In the genomic region with DNA sequence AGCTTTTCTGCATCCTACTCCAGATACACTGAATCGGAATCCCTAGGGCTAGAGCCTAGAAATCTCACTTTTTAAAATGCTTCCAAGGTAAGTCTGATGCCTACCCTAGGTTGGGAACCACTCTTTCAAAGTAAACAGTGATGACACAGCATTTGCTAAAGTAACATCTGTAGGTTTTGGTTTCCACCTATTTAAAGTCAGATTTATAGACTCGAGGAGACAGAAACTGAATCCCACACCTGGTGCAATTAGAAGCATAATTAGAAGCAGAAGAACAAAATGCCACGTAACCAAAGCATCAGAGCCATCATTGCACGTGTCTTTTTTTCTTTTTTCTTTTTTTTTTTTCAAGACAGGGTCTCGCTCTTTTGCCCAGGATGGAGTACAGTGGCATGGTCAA, we compare ENCODE assay signal across 19 cellular contexts. TPM values are rescaled to one million over a fixed set of nuclear protein-coding genes. Genes with fewer than 3 reads are reported as not detected.
DNase-seq lines count a peak whose midpoint lies in the region; ATAC-seq, FAIRE-seq and TF ChIP-seq lines count a peak whose summit lies in the region.
"Had no signal": no experiment of that assay in that cellular context is flagged by ENCODE, and none has a peak within 500 bp of the region (broad histone marks: within the 10 kb centered on the region; RNA-seq: fewer than 3 reads in every experiment).

No MANE protein-coding gene starts in this region.

- H3K79me1 ChIP-seq in neuronal stem cell (ENCODE audit: low read depth, low read length) = no peaks in the 10 kb centered on the region

- TF ChIP-seq RAD21 in SK-N-SH (IDR thresholded peaks at IDR 0.05; ENCODE audit: low read length) = no peak

- no peak overlapping the region for H3K23ac ChIP-seq in neuronal stem cell (ENCODE audit: low read depth, low read length, poor library complexity)

- FAIRE-seq in H54 (lab: Jason Lieb, UNC) (peak; percentile 57), endothelial cell of umbilical vein (lab: Jason Lieb, UNC) (no peak)

- TF ChIP-seq EP300 in SK-N-SH (IDR thresholded peaks at IDR 0.05; ENCODE audit: borderline replicate concordance in 1 of 2, low read depth in 1 of 2, low read length in 1 of 2) = no peak

- no peak overlapping the region for H2BK15ac ChIP-seq in neuronal stem cell (ENCODE audit: low read length)

- POLR2A ChIA-PET in SK-N-SH (lab: Yijun Ruan, JAX) (interaction anchor here (0.6 kb wide), 1 partner anchor 26 kb away, joined by 4 read pairs; no protein-coding TSS in a partner anchor), endothelial cell of umbilical vein (lab: Charles Lee) (no interaction called here)

- H2AK5ac ChIP-seq in neuronal stem cell (ENCODE audit: low read depth, low read length) = no peak overlapping the region

- no peak for TF ChIP-seq CTCF in SK-N-SH (IDR thresholded peaks at IDR 0.05)
- TF ChIP-seq CTCF in endothelial cell of umbilical vein (IDR thresholded peaks at IDR 0.05; ENCODE audit: extremely low read depth in 1 of 2, insufficient read depth in 1 of 2, low read depth in 1 of 2, low read length in 2 of 2) = no peak

- H3K4me1 ChIP-seq in SK-N-SH (ENCODE audit: control insufficient read depth in 1 of 2, insufficient read depth in 2 of 2, low read depth in 1 of 2, low read length in 1 of 2) (peaks cover 2 to 17% of the 10 kb centered on the region in 2 experiments), endothelial cell of umbilical vein (ENCODE audit: control insufficient read depth, extremely low read depth, insufficient read depth, low read length) (peaks cover 10% of the 10 kb centered on the region), neuronal stem cell (ENCODE audit: control insufficient read depth in 2 of 2, insufficient read depth in 1 of 2, low read depth in 1 of 2, low read length in 2 of 2) (peaks cover 0 to 3% of the 10 kb centered on the region in 2 donors)
- H3K4me1 ChIP-seq: colonic mucosa, Peyer's patch had no signal

- CTCF ChIA-PET in SK-N-SH (lab: Yijun Ruan, JAX) = interaction anchor here (0.7 to 1.4 kb wide), 2 partner anchors 13 to 114 kb away, joined by 3 to 4 read pairs; no protein-coding TSS in a partner anchor
- CTCF ChIA-PET in endothelial cell of umbilical vein (lab: Charles Lee) = interaction anchor here (1.2 to 9.3 kb wide), 4 partner anchors 9 to 113 kb away, joined by 4 to 108 read pairs (median 40); no protein-coding TSS in a partner anchor

- H4K91ac ChIP-seq in neuronal stem cell (ENCODE audit: low read depth, low read length, poor library complexity) = no peak overlapping the region

- H2BK120ac ChIP-seq in neuronal stem cell (ENCODE audit: low read depth, low read length) = no peak overlapping the region

- intact Hi-C loops in endothelial cell of umbilical vein (cut with micrococcal nuclease) = no loop called here

- no peak overlapping the region for H3K4ac ChIP-seq in neuronal stem cell (ENCODE audit: low read length)

- H2AFZ ChIP-seq in SK-N-SH (ENCODE audit: low read depth) = peak overlapping the region; percentile 3; the same call in 1 of the 2 replicates
- H2AFZ ChIP-seq in endothelial cell of umbilical vein (ENCODE audit: low read depth, low read length) = no peak overlapping the region
- H2AFZ ChIP-seq in neuronal stem cell (ENCODE audit: low read length) = no peak overlapping the region

- no peaks in the 10 kb centered on the region for H3K9me1 ChIP-seq in endothelial cell of umbilical vein (replicated peaks; ENCODE audit: control insufficient read depth, extremely low read depth, insufficient read depth, low read length)

- H3K4me3 ChIP-seq in SK-N-SH (ENCODE audit: low read depth in 2 of 2, low read length in 1 of 2) (no peak overlapping the region), endothelial cell of umbilical vein (replicated peaks in 1 of 3; ENCODE audit: insufficient read depth in 1 of 3, low read depth in 1 of 3, low read length in 3 of 3) (no peak overlapping the region), neuronal stem cell (ENCODE audit: low read length in 2 of 2) (no peak overlapping the region)
- H3K4me3 ChIP-seq: ascending aorta, colonic mucosa, Peyer's patch had no signal

- H2BK5ac ChIP-seq in neuronal stem cell (ENCODE audit: low read length) = no peak overlapping the region

- H4K20me1 ChIP-seq in SK-N-SH (ENCODE audit: insufficient read depth) (no peaks in the 10 kb centered on the region), endothelial cell of umbilical vein (replicated peaks; ENCODE audit: control insufficient read depth, extremely low read depth, insufficient read depth, low read length) (no peaks in the 10 kb centered on the region)

- no peak overlapping the region for H3K14ac ChIP-seq in neuronal stem cell (ENCODE audit: low read length)

- peaks cover 17 to 27% of the 10 kb centered on the region in 2 experiments for H3K36me3 ChIP-seq in SK-N-SH (replicated peaks in 1 of 2; ENCODE audit: control insufficient read depth in 1 of 2, insufficient read depth in 2 of 2, low read length in 1 of 2)
- peaks cover 0 to 2% of the 10 kb centered on the region in 2 experiments for H3K36me3 ChIP-seq in endothelial cell of umbilical vein (ENCODE audit: control insufficient read depth in 2 of 2, extremely low read depth in 1 of 2, insufficient read depth in 2 of 2, low read length in 2 of 2)
- H3K36me3 ChIP-seq in neuronal stem cell (replicated peaks in 1 of 2; ENCODE audit: control insufficient read depth in 2 of 2, insufficient read depth in 2 of 2, low read length in 2 of 2) = peaks cover 0 to 41% of the 10 kb centered on the region in 2 donors
- H3K36me3 ChIP-seq: colonic mucosa had no signal

- DNase-seq in SK-N-SH (no peak), H54 (ENCODE audit: insufficient read length, low spot score) (no peak), endothelial cell of umbilical vein (ENCODE audit: low read depth, low spot score) (no peak), neuronal stem cell (ENCODE audit: low spot score) (no peak), retina (no peak)
- DNase-seq: activated gamma-delta T cell treated with Interleukin-2 at 50 U/mL for 16 hours; CD8-positive, alpha-beta T cell; colonic mucosa; EL; H9; Peyer's patch; substantia nigra; SW 1271 had no signal

- no peak overlapping the region for H2BK12ac ChIP-seq in neuronal stem cell (ENCODE audit: low read length)

- no peak overlapping the region for H3K18ac ChIP-seq in neuronal stem cell (ENCODE audit: low read length)

- no peaks in the 10 kb centered on the region for H3K27me3 ChIP-seq in SK-N-SH (ENCODE audit: insufficient read depth)
- H3K27me3 ChIP-seq in endothelial cell of umbilical vein (ENCODE audit: control insufficient read depth in 2 of 2, insufficient read depth in 2 of 2, low read length in 2 of 2) = no peaks in the 10 kb centered on the region
- no peaks in the 10 kb centered on the region for H3K27me3 ChIP-seq in neuronal stem cell (ENCODE audit: control insufficient read depth in 3 of 3, insufficient read depth in 3 of 3, low read depth in 1 of 3, low read length in 3 of 3)
- H3K27me3 ChIP-seq: ascending aorta, colonic mucosa, Peyer's patch had no signal

- H3K9me2 ChIP-seq in SK-N-SH = no peaks in the 10 kb centered on the region

- TSS peak; percentile 21 for BruUV-seq in endothelial cell of umbilical vein (replicated peaks; lab: Mats Ljungman, UMichigan)

- 93% methylated on average over 5 of the region's 5 CpGs for WGBS in SK-N-SH (ENCODE audit: low lambda C conversion rate)
- no CpG with 5 or more reads among the region's 5 CpGs for WGBS in neuronal stem cell (ENCODE audit: extremely low coverage in 2 of 2, insufficient read length in 2 of 2, insufficient replicate concordance in 1 of 2), 2 donors

- H3K27ac ChIP-seq in SK-N-SH (ENCODE audit: low read depth in 2 of 2, low read length in 1 of 2) (no peak overlapping the region), endothelial cell of umbilical vein (ENCODE audit: insufficient read depth, low read depth, low read length) (no peak overlapping the region), neuronal stem cell (replicated peaks; ENCODE audit: low read length) (no peak overlapping the region)
- H3K27ac ChIP-seq: ascending aorta, colonic mucosa, epithelial cell of prostate, Peyer's patch had no signal

- H3K9me3 ChIP-seq in SK-N-SH (no peaks in the 10 kb centered on the region; the same call in 1 of the 2 replicates), endothelial cell of umbilical vein (replicated peaks; ENCODE audit: control insufficient read depth, insufficient read depth, low read length) (no peaks in the 10 kb centered on the region), neuronal stem cell (replicated peaks in 1 of 2; ENCODE audit: control insufficient read depth in 2 of 2, insufficient read depth in 1 of 2, low read depth in 1 of 2, low read length in 2 of 2) (no peaks in the 10 kb centered on the region)
- H3K9me3 ChIP-seq: ascending aorta, colonic mucosa, Peyer's patch had no signal

- no peak for TF ChIP-seq POLR2A in H54 (IDR thresholded peaks at IDR 0.05; ENCODE audit: low read depth, low read length)
- TF ChIP-seq POLR2A in endothelial cell of umbilical vein (IDR thresholded peaks at IDR 0.05; ENCODE audit: low read depth, low read length) = no peak

- H3K79me2 ChIP-seq in SK-N-SH (ENCODE audit: insufficient read depth) (no peaks in the 10 kb centered on the region), endothelial cell of umbilical vein (ENCODE audit: control insufficient read depth, insufficient read depth, low read length) (no peaks in the 10 kb centered on the region)

- H3K9ac ChIP-seq in SK-N-SH (no peak overlapping the region), endothelial cell of umbilical vein (replicated peaks; ENCODE audit: extremely low read depth, insufficient read depth, low read length) (no peak overlapping the region), neuronal stem cell (ENCODE audit: low read depth, low read length, poor library complexity) (no peak overlapping the region)

- ATAC-seq in SK-N-SH treated with all-trans-retinoic acid at 6 μM for 48 hours (no peak), HG03354 (IDR thresholded peaks at IDR 0.05; ENCODE audit: poor library complexity, severe bottlenecking, unreplicated experiment) (peak; percentile 74), GM18868 (IDR thresholded peaks at IDR 0.05; ENCODE audit: unreplicated experiment) (no peak)
- ATAC-seq: CD8-positive, alpha-beta T cell; natural killer cell treated with Interleukin-12 subunit alpha and Interleukin-12 subunit beta and Interleukin-15 and Interleukin-18, amount 100 ng/mL, for 72 hours had no signal

- dilution Hi-C loops in endothelial cell of umbilical vein (cut with MboI; ENCODE audit: extremely low pct_ligation_motif_present, low sequenced_read_pairs) = no loop called here

- peaks cover 7% of the 10 kb centered on the region for H3F3A ChIP-seq in SK-N-SH (replicated peaks; ENCODE audit: insufficient read depth)

- H3K4me2 ChIP-seq in SK-N-SH (no peak overlapping the region), endothelial cell of umbilical vein (ENCODE audit: insufficient read depth, low read length) (no peak overlapping the region), neuronal stem cell (ENCODE audit: insufficient read depth, low read length, poor library complexity, severe bottlenecking) (no peak overlapping the region)

- no peak overlapping the region for H4K8ac ChIP-seq in neuronal stem cell (ENCODE audit: low read depth, low read length)

RNA-seq across cellular contexts. Expression of gene PDK1, which starts 40.9 kb away (rescaled TPM):
- polyA plus RNA-seq in SK-N-SH (2012; rRNA removed) (5.3 and 6.3 TPM in 2 replicates), endothelial cell of umbilical vein (3.7 and 5.1 TPM in 2 replicates)
- 4.8 and 6.4 TPM in 2 replicates for polyA plus RNA-seq in SK-N-SH (2012; cell fraction: cytosol; rRNA removed)
- 5.2 and 11.6 TPM in 2 replicates for polyA plus RNA-seq in SK-N-SH (2012; cell fraction: nucleus; rRNA removed)
- 7.7 and 16.9 TPM in 2 replicates for total RNA-seq in endothelial cell of umbilical vein
- polyA plus RNA-seq in endothelial cell of umbilical vein (2011; cell fraction: cytosol; rRNA removed) = 4.3 and 4.5 TPM in 2 replicates
- 13.9 and 14.0 TPM in 2 replicates for polyA plus RNA-seq in endothelial cell of umbilical vein (2011; cell fraction: nucleus; rRNA removed)
- polyA plus RNA-seq in endothelial cell of umbilical vein (2012) = 5.6 and 7.6 TPM in 2 replicates
- polyA minus RNA-seq in endothelial cell of umbilical vein = 28.6 and 45.2 TPM in 2 replicates
- polyA minus RNA-seq in endothelial cell of umbilical vein (2011; cell fraction: cytosol; rRNA and poly(A)+ RNA removed) = 8.8 TPM
- 26.4 and 36.4 TPM in 2 replicates for polyA minus RNA-seq in endothelial cell of umbilical vein (2011; cell fraction: nucleus; rRNA and poly(A)+ RNA removed)
- polyA plus RNA-seq in neuronal stem cell (2013, experiment 1 of 2) = 4.1 TPM
- 4.5 TPM for polyA plus RNA-seq in neuronal stem cell (2013, experiment 2 of 2)
